ENCODE assay signal across 1 cellular context in genomic region chr12:94640134-94640928, GRCh38.
TF ChIP-seq lines count a peak whose summit lies in the region.

No MANE protein-coding gene starts in this region.

TF ChIP-seq in GM12878, 131 proteins besides CTCF, POLR2A, EP300 and RAD21 (continued from another document):
- TF ChIP-seq SIN3A (IDR thresholded peaks at IDR 0.05; ENCODE audit: low read depth, low read length) (no peak), E2F8 (IDR thresholded peaks at IDR 0.05; ENCODE audit: low read depth, partially characterized antibody) (no peak), NFXL1 (IDR thresholded peaks at IDR 0.05; ENCODE audit: borderline replicate concordance) (no peak), STAT3 (IDR thresholded peaks at IDR 0.05; ENCODE audit: low read depth, low read length) (0 out of 2 replicates have a peak, but pooled peaks have one; percentile 42), TCF3 (IDR thresholded peaks at IDR 0.05; ENCODE audit: borderline replicate concordance, insufficient read depth, low read depth, low read length) (peak; percentile 96), SREBF1 (IDR thresholded peaks at IDR 0.05; ENCODE audit: low read length) (no peak), CBFB (IDR thresholded peaks at IDR 0.05; ENCODE audit: low read depth) (peak; percentile 100), CEBPZ (IDR thresholded peaks at IDR 0.05; ENCODE audit: low read depth, low read length) (no peak), SREBF2 (IDR thresholded peaks at IDR 0.05; ENCODE audit: low read length) (no peak), SMAD1 (IDR thresholded peaks at IDR 0.05; ENCODE audit: low read depth, partially characterized antibody) (no peak), NRF1 (conservative IDR thresholded peaks at IDR 0.05; ENCODE audit: low read depth, low read length) (no peak), EED (IDR thresholded peaks at IDR 0.05; ENCODE audit: low read depth) (peak; percentile 100), CEBPB (IDR thresholded peaks at IDR 0.05; ENCODE audit: borderline replicate concordance in 1 of 2, low read depth in 2 of 2, low read length in 2 of 2) (peak in 1 of 2 experiments; percentile 99; a peak in 2 of 4 replicates), SMAD5 (IDR thresholded peaks at IDR 0.05; ENCODE audit: low read depth) (0 out of 2 replicates have a peak, but pooled peaks have one; percentile 47), STAT1 (conservative IDR thresholded peaks at IDR 0.05) (no peak), CHD1 (IDR thresholded peaks at IDR 0.05; ENCODE audit: low read depth, low read length) (no peak), ZBTB11 (CRISPR knock-in tag; IDR thresholded peaks at IDR 0.05) (no peak), RAD51 (IDR thresholded peaks at IDR 0.05) (no peak), MYC (IDR thresholded peaks at IDR 0.05; ENCODE audit: insufficient read depth, insufficient read length, insufficient replicate concordance, low read length, severe bottlenecking) (no peak), SRF (IDR thresholded peaks at IDR 0.05; ENCODE audit: low read depth in 2 of 2, low read length in 2 of 2) (peak in 1 of 2 experiments; percentile 74; a peak in 1 of 4 replicates), USF1 (IDR thresholded peaks at IDR 0.05; ENCODE audit: borderline replicate concordance, extremely low read length, insufficient read depth, low read depth, low read length) (no peak), RCOR1 (conservative IDR thresholded peaks at IDR 0.05; ENCODE audit: low read depth, low read length) (no peak), TCF12 (IDR thresholded peaks at IDR 0.05; ENCODE audit: low read depth, low read length) (peak; percentile 89), CHD2 (IDR thresholded peaks at IDR 0.05; ENCODE audit: borderline replicate concordance, low read depth, low read length) (no peak), KAT2A (conservative IDR thresholded peaks at IDR 0.05; ENCODE audit: control insufficient read depth, low read depth, low read length) (no peak), BMI1 (IDR thresholded peaks at IDR 0.05; ENCODE audit: borderline replicate concordance) (peak; percentile 68), BCL11A (IDR thresholded peaks at IDR 0.05; ENCODE audit: low read depth, low read length) (peak; percentile 99), ATF2 (IDR thresholded peaks at IDR 0.05; ENCODE audit: low read length) (peak; percentile 100), ZNF207 (IDR thresholded peaks at IDR 0.05; ENCODE audit: borderline replicate concordance) (no peak), GABPA (IDR thresholded peaks at IDR 0.05; ENCODE audit: low read depth) (peak; percentile 77), TBL1XR1 (IDR thresholded peaks at IDR 0.05; ENCODE audit: low read depth, low read length) (peak; percentile 62; the same call in 1 of the 2 replicates), RUNX3 (IDR thresholded peaks at IDR 0.05; ENCODE audit: low read length) (peak; percentile 100), EZH2 (IDR thresholded peaks at IDR 0.05; ENCODE audit: borderline replicate concordance, control insufficient read depth, low read depth, low read length) (no peak), E4F1 (IDR thresholded peaks at IDR 0.05; ENCODE audit: borderline replicate concordance, partially characterized antibody) (no peak), HDAC6 (IDR thresholded peaks at IDR 0.05; ENCODE audit: unreplicated experiment) (no peak)
